8 cellular contexts compared by ENCODE assay signal in genomic region chr19:12840091-12841079, GRCh38. TPM values are rescaled to one million over a fixed set of nuclear protein-coding genes. Genes with fewer than 3 reads are reported as not detected.
DNase-seq lines count a peak whose midpoint lies in the region; TF ChIP-seq lines count a peak whose summit lies in the region.

No MANE protein-coding gene starts in this region.

- H3K27me3 Mint-ChIP-seq in CD4-positive, alpha-beta memory T cell: peaks cover 63% of the 10 kb centered on the region in 2 donors

- peaks cover 57% of the 10 kb centered on the region for H3K27me3 ChIP-seq in CD4-positive, alpha-beta memory T cell (ENCODE audit: insufficient read depth, low read length)
- H3K27me3 ChIP-seq in mesenchymal stem cell (ENCODE audit: control insufficient read depth in 1 of 2, insufficient read depth in 1 of 2, low read length in 2 of 2): peaks cover 82 to 86% of the 10 kb centered on the region in 2 experiments

- peak overlapping the region in 5 of 8 donors; percentile 15 to 58 (median 20) for H3K4me3 Mint-ChIP-seq in CD4-positive, alpha-beta memory T cell

- no peak overlapping the region for H3K14ac ChIP-seq in mesenchymal stem cell (ENCODE audit: low read length in 2 of 2)

- H3K4me3 ChIP-seq in CD4-positive, alpha-beta memory T cell (ENCODE audit: low read length in 2 of 2): no peak overlapping the region
- H3K4me3 ChIP-seq in HFF-Myc (replicated peaks; ENCODE audit: low read depth, low read length): peak overlapping the region; percentile 2; the same call in 1 of the 2 replicates
- H3K4me3 ChIP-seq in mesenchymal stem cell (ENCODE audit: insufficient read depth in 1 of 2, low read depth in 1 of 2, low read length in 2 of 2): peak overlapping the region in 1 of 2 experiments; percentile 57

- H3K36me3 ChIP-seq in CD4-positive, alpha-beta memory T cell (ENCODE audit: insufficient read depth, low read length): no peaks in the 10 kb centered on the region
- H3K36me3 ChIP-seq in mesenchymal stem cell (ENCODE audit: control insufficient read depth in 1 of 2, insufficient read depth in 2 of 2, low read depth in 1 of 2, low read length in 2 of 2): no peaks in the 10 kb centered on the region

- H2AK5ac ChIP-seq in mesenchymal stem cell (ENCODE audit: low read length, severe bottlenecking): no peak overlapping the region

- no peaks in the 10 kb centered on the region for H3K79me1 ChIP-seq in mesenchymal stem cell (replicated peaks; ENCODE audit: low read length, poor library complexity, severe bottlenecking)

- WGBS in mesenchymal stem cell: 30% methylated on average over 40 of the region's 43 CpGs

- no peak for DNase-seq in CD4-positive, alpha-beta memory T cell
- DNase-seq in HFF-Myc (ENCODE audit: extremely low read depth, low read depth) (peak; percentile 40), SW480 (ENCODE audit: low spot score) (peak; percentile 76), dermis blood vessel endothelial cell (peak; percentile 60), mesenchymal stem cell (peak; percentile 62), HPDE6-E6E7 (ENCODE audit: extremely low spot score) (no peak), NCI-H774 (lab: John Stamatoyannopoulos, UW) (no peak), UCSD-AML1 (lab: John Stamatoyannopoulos, UW; ENCODE audit: unreplicated experiment) (no peak)

- no peak overlapping the region for H3K27ac ChIP-seq in CD4-positive, alpha-beta memory T cell (ENCODE audit: low read depth, low read length)
- H3K27ac ChIP-seq in mesenchymal stem cell (ENCODE audit: low read length, poor library complexity, severe bottlenecking): no peak overlapping the region

- H3K4ac ChIP-seq in mesenchymal stem cell (ENCODE audit: low read depth in 1 of 2, low read length in 2 of 2): no peak overlapping the region

- no peak overlapping the region for H3K27ac Mint-ChIP-seq in CD4-positive, alpha-beta memory T cell

- POLR2A ChIA-PET in CD4-positive, alpha-beta memory T cell (lab: Charles Lee; ENCODE audit: partially characterized antibody): no interaction called here

- peak overlapping the region; percentile 14 for H3K4me2 ChIP-seq in mesenchymal stem cell (ENCODE audit: low read length, poor library complexity, severe bottlenecking)

- peaks cover 29% of the 10 kb centered on the region for H3K4me1 ChIP-seq in CD4-positive, alpha-beta memory T cell (ENCODE audit: insufficient read depth, low read length)
- H3K4me1 ChIP-seq in mesenchymal stem cell (ENCODE audit: control insufficient read depth, insufficient read depth, low read depth, low read length): peaks cover 16% of the 10 kb centered on the region

- H4K91ac ChIP-seq in mesenchymal stem cell (ENCODE audit: low read length): no peak overlapping the region

- intact Hi-C loops in CD4-positive, alpha-beta memory T cell (cut with micrococcal nuclease): no loop called here

- H3K4me1 Mint-ChIP-seq in CD4-positive, alpha-beta memory T cell: peaks cover 18 to 40% (median 24%) of the 10 kb centered on the region in 4 donors

- H3K9me3 ChIP-seq in CD4-positive, alpha-beta memory T cell (ENCODE audit: control insufficient read depth in 1 of 2, low read length in 2 of 2): no peaks in the 10 kb centered on the region
- H3K9me3 ChIP-seq in mesenchymal stem cell (ENCODE audit: control insufficient read depth, low read length): no peaks in the 10 kb centered on the region

- H2AFZ ChIP-seq in mesenchymal stem cell (ENCODE audit: low read depth, low read length): no peak overlapping the region

- H2BK12ac ChIP-seq in mesenchymal stem cell (ENCODE audit: low read length in 2 of 2): no peak overlapping the region

- H3K23ac ChIP-seq in mesenchymal stem cell (ENCODE audit: low read length in 2 of 2): no peak overlapping the region

- H2BK5ac ChIP-seq in mesenchymal stem cell (ENCODE audit: low read depth, low read length, poor library complexity, severe bottlenecking): no peak overlapping the region

- no peak overlapping the region for H3K9ac ChIP-seq in mesenchymal stem cell (ENCODE audit: low read length)

- peaks cover 0 to 3% of the 10 kb centered on the region in 2 donors for H3K36me3 Mint-ChIP-seq in CD4-positive, alpha-beta memory T cell

- no peak overlapping the region for H3K18ac ChIP-seq in mesenchymal stem cell (ENCODE audit: low read depth in 1 of 2, low read length in 2 of 2)

- peaks cover 0 to 4% (median under 1%) of the 10 kb centered on the region in 8 donors for H3K9me3 Mint-ChIP-seq in CD4-positive, alpha-beta memory T cell

- H2BK120ac ChIP-seq in mesenchymal stem cell (ENCODE audit: low read depth, low read length): no peak overlapping the region

- H2BK15ac ChIP-seq in mesenchymal stem cell (ENCODE audit: low read depth, poor library complexity, severe bottlenecking): no peak overlapping the region

- TF ChIP-seq CTCF in HFF-Myc (IDR thresholded peaks at IDR 0.05; ENCODE audit: low read depth, low read length, missing control alignments): no peak

- no peak overlapping the region for H4K8ac ChIP-seq in mesenchymal stem cell (ENCODE audit: low read length)

- CTCF ChIA-PET in CD4-positive, alpha-beta memory T cell (lab: Charles Lee; ENCODE audit: partially characterized antibody): interaction anchor here (0.6 kb wide), 1 partner anchor 162 kb away, joined by 3 read pairs; no protein-coding TSS in a partner anchor

RNA-seq across cellular contexts. Expression of gene MAST1, which starts 2.1 kb away (rescaled TPM):
- not detected for total RNA-seq in CD4-positive, alpha-beta memory T cell
- polyA plus RNA-seq in CD4-positive, alpha-beta memory T cell: under 1 TPM in 1 of 2 donors, not detected in 1; 0.48 TPM
- total RNA-seq in dermis blood vessel endothelial cell: 0.17 and 0.51 TPM in 2 replicates
- polyA plus RNA-seq in mesenchymal stem cell (2013, experiment 1 of 2): 0.48 TPM
- polyA plus RNA-seq in mesenchymal stem cell (2013, experiment 2 of 2): 0.29 TPM

RNA-seq across cellular contexts. Expression of gene RTBDN, which starts 6.0 kb away (rescaled TPM):
- total RNA-seq in CD4-positive, alpha-beta memory T cell: not detected
- polyA plus RNA-seq in CD4-positive, alpha-beta memory T cell: not detected
- not detected in 2 replicates for total RNA-seq in dermis blood vessel endothelial cell
- polyA plus RNA-seq in mesenchymal stem cell (2013, experiment 1 of 2): 0.03 TPM
- not detected for polyA plus RNA-seq in mesenchymal stem cell (2013, experiment 2 of 2)

RNA-seq across cellular contexts. Expression of gene RNASEH2A, which starts 34.0 kb away (rescaled TPM):
- 10 to 100 TPM; 10.5 to 12.6 TPM for total RNA-seq in CD4-positive, alpha-beta memory T cell
- 10 to 100 TPM; 16.9 to 23.5 TPM for polyA plus RNA-seq in CD4-positive, alpha-beta memory T cell
- 19.6 and 45.6 TPM in 2 replicates for total RNA-seq in dermis blood vessel endothelial cell
- polyA plus RNA-seq in mesenchymal stem cell (2013, experiment 1 of 2): 2.8 TPM
- polyA plus RNA-seq in mesenchymal stem cell (2013, experiment 2 of 2): 2.9 TPM

RNA-seq across cellular contexts. Expression of gene THSD8, which starts 38.5 kb away (rescaled TPM):
- total RNA-seq in CD4-positive, alpha-beta memory T cell: 1 to 10 TPM; 2.2 to 3.2 TPM
- 1 to 10 TPM; 1.5 to 4.4 TPM for polyA plus RNA-seq in CD4-positive, alpha-beta memory T cell
- total RNA-seq in dermis blood vessel endothelial cell: 0.23 TPM in 1 of 2 replicates, not detected in the other
- polyA plus RNA-seq in mesenchymal stem cell (2013, experiment 1 of 2): 4.3 TPM
- 4.1 TPM for polyA plus RNA-seq in mesenchymal stem cell (2013, experiment 2 of 2)

RNA-seq across cellular contexts. Expression of gene PRDX2, which starts 38.8 kb away (rescaled TPM):
- 100 to 1,000 TPM; 116 to 120 TPM for total RNA-seq in CD4-positive, alpha-beta memory T cell
- 100 to 1,000 TPM; 266 to 533 TPM for polyA plus RNA-seq in CD4-positive, alpha-beta memory T cell
- total RNA-seq in dermis blood vessel endothelial cell: 214 and 278 TPM in 2 replicates
- polyA plus RNA-seq in mesenchymal stem cell (2013, experiment 1 of 2): 139 TPM
- 142 TPM for polyA plus RNA-seq in mesenchymal stem cell (2013, experiment 2 of 2)

Comparison
In these comparisons a context has a peak if more than half of its experiments do, and no peak if none do; other contexts are left out.
1. DNase-seq: peak in HFF-Myc (single experiment), SW480 (single experiment), dermis blood vessel endothelial cell (single experiment) and mesenchymal stem cell (single experiment); none in CD4-positive, alpha-beta memory T cell (0 of 5), HPDE6-E6E7 (single experiment), NCI-H774 (single experiment) and UCSD-AML1 (single experiment).